Comparison of ENCODE assay signal across 10 cellular contexts in the genomic region with DNA sequence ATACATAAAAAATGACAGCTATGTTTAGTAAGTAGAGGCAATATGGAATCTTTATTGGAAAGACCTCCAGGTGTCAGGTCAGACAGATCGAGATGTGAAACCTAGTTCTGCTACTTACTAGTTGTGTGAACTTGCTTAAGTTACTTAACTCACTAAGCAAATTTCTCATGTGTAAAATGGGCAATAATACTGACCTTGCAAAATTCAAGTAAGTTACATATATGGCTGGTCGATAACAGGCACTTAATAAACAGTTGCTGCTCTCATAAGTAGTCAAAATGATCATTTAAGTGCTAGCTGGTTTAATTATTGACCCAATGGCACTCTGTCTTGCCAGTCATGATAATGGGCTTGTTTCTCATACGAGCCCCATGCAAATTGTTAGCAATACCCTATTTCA. TPM values are rescaled to one million over a fixed set of nuclear protein-coding genes. Genes with fewer than 3 reads are reported as not detected.
"Had no signal": no experiment of that assay in that cellular context is flagged by ENCODE, and none has a peak within 500 bp of the region (broad histone marks: within the 10 kb centered on the region; RNA-seq: fewer than 3 reads in every experiment).

No MANE protein-coding gene starts in this region.

- ATAC-seq: HCT116 had no signal

- H3K9ac ChIP-seq: GM23248, KMS-11 had no signal

- H3K36me3 ChIP-seq: HAP-1 had no signal

- H3K4me2 ChIP-seq: KMS-11 had no signal

- H3K9me3 ChIP-seq: HAP-1 had no signal

- H2AFZ ChIP-seq: GM23248 had no signal

- H3K27ac ChIP-seq: GM23248, HL-60, KMS-11 had no signal

- DNase-seq: GM23248, GOT3, H7, HFFc6, KBM-7 had no signal

- H3K4me1 ChIP-seq: HAP-1 had no signal

- H3K4me3 ChIP-seq: GM23248, HAP-1 had no signal

RNA-seq across cellular contexts. Expression of gene VGLL2, which starts 46.0 kb away (rescaled TPM):
- total RNA-seq: GM23248, H7, HFFc6, HT1080 had no signal
- polyA plus RNA-seq: GM23248 had no signal
